In genomic region chr19:3987619-3988371, GRCh38 we compare ENCODE assay signal across 8 cellular contexts. TPM values are rescaled to one million over a fixed set of nuclear protein-coding genes. Genes with fewer than 3 reads are reported as not detected.
DNase-seq lines count a peak whose midpoint lies in the region; ATAC-seq and TF ChIP-seq lines count a peak whose summit lies in the region.

No MANE protein-coding gene starts in this region.

- peak overlapping the region; percentile 80 for H3K4me3 Mint-ChIP-seq in activated T-helper 1 cell treated with anti-CD3 and anti-CD28 coated beads, Interleukin-12 subunit alpha, Interleukin-12 subunit beta, Interleukin-2, Interleukin-4 antibody, amounts not matched to agents 30 ng/mL and 10 ng/mL and 1 ng/mL, durations not matched to agents 14 hours and 24 hours and 36 hours
- H3K4me3 Mint-ChIP-seq in natural killer cell: peak overlapping the region; percentile 77
- peak overlapping the region; percentile 69 to 93 for H3K4me3 Mint-ChIP-seq in stimulated activated naive B cell treated with anti-CD40 and anti-IgM and Interleukin-4, amounts not matched to agents 10 μg/mL and 1 μg/mL and 100 μg/mL, for 72 hours

- peaks cover 45% of the 10 kb centered on the region for H3K4me1 Mint-ChIP-seq in activated T-helper 1 cell treated with anti-CD3 and anti-CD28 coated beads, Interleukin-12 subunit alpha, Interleukin-12 subunit beta, Interleukin-2, Interleukin-4 antibody, amounts not matched to agents 30 ng/mL and 10 ng/mL and 1 ng/mL, durations not matched to agents 14 hours and 24 hours and 36 hours (ENCODE audit: low read depth)
- peaks cover 35 to 49% of the 10 kb centered on the region in 2 donors for H3K4me1 Mint-ChIP-seq in natural killer cell
- H3K4me1 Mint-ChIP-seq in stimulated activated naive B cell treated with anti-CD40 and anti-IgM and Interleukin-4, amounts not matched to agents 10 μg/mL and 1 μg/mL and 100 μg/mL, for 72 hours: peaks cover 29 to 52% of the 10 kb centered on the region in 2 donors

- peak overlapping the region; percentile 27 for H3K4me3 ChIP-seq in fibroblast of mammary gland (ENCODE audit: control insufficient read depth, low read depth, low read length)

- no peaks in the 10 kb centered on the region for H3K9me3 Mint-ChIP-seq in activated T-helper 1 cell treated with anti-CD3 and anti-CD28 coated beads, Interleukin-12 subunit alpha, Interleukin-12 subunit beta, Interleukin-2, Interleukin-4 antibody, amounts not matched to agents 30 ng/mL and 10 ng/mL and 1 ng/mL, durations not matched to agents 14 hours and 24 hours and 36 hours
- H3K9me3 Mint-ChIP-seq in natural killer cell: no peaks in the 10 kb centered on the region
- peaks cover 2 to 4% of the 10 kb centered on the region in 2 donors for H3K9me3 Mint-ChIP-seq in stimulated activated naive B cell treated with anti-CD40 and anti-IgM and Interleukin-4, amounts not matched to agents 10 μg/mL and 1 μg/mL and 100 μg/mL, for 72 hours

- DNase-seq in LoVo (ENCODE audit: low spot score): peak; percentile 92
- peak; percentile 78 for DNase-seq in RPMI7951 (ENCODE audit: low read depth)
- peak; percentile 84 for DNase-seq in activated T-helper 1 cell treated with anti-CD3 and anti-CD28 coated beads, Interleukin-12 subunit alpha, Interleukin-12 subunit beta, Interleukin-2, Interleukin-4 antibody, amounts not matched to agents 30 ng/mL and 10 ng/mL and 1 ng/mL, durations not matched to agents 14 hours and 24 hours and 36 hours (ENCODE audit: low spot score)
- DNase-seq in fibroblast of mammary gland (ENCODE audit: low read depth): peak; percentile 78
- peak; percentile 86 for DNase-seq in natural killer cell
- DNase-seq in stimulated activated naive B cell treated with anti-CD40 and anti-IgM and Interleukin-4, amounts not matched to agents 10 μg/mL and 1 μg/mL and 100 μg/mL, for 72 hours: peak; percentile 80
- no peak for DNase-seq in 8988T

- H3K27ac Mint-ChIP-seq in activated T-helper 1 cell treated with anti-CD3 and anti-CD28 coated beads, Interleukin-12 subunit alpha, Interleukin-12 subunit beta, Interleukin-2, Interleukin-4 antibody, amounts not matched to agents 30 ng/mL and 10 ng/mL and 1 ng/mL, durations not matched to agents 14 hours and 24 hours and 36 hours: peak overlapping the region; percentile 78
- peak overlapping the region; percentile 44 to 72 for H3K27ac Mint-ChIP-seq in natural killer cell
- H3K27ac Mint-ChIP-seq in stimulated activated naive B cell treated with anti-CD40 and anti-IgM and Interleukin-4, amounts not matched to agents 10 μg/mL and 1 μg/mL and 100 μg/mL, for 72 hours: peak overlapping the region; percentile 92

- peaks cover 2% of the 10 kb centered on the region for H3K27me3 Mint-ChIP-seq in activated T-helper 1 cell treated with anti-CD3 and anti-CD28 coated beads, Interleukin-12 subunit alpha, Interleukin-12 subunit beta, Interleukin-2, Interleukin-4 antibody, amounts not matched to agents 30 ng/mL and 10 ng/mL and 1 ng/mL, durations not matched to agents 14 hours and 24 hours and 36 hours (ENCODE audit: insufficient read depth)
- no peaks in the 10 kb centered on the region for H3K27me3 Mint-ChIP-seq in natural killer cell (ENCODE audit: low read depth in 2 of 2)
- no peaks in the 10 kb centered on the region for H3K27me3 Mint-ChIP-seq in stimulated activated naive B cell treated with anti-CD40 and anti-IgM and Interleukin-4, amounts not matched to agents 10 μg/mL and 1 μg/mL and 100 μg/mL, for 72 hours

- peak; percentile 82 for TF ChIP-seq CTCF in fibroblast of mammary gland (conservative IDR thresholded peaks at IDR 0.05; ENCODE audit: control insufficient read depth, insufficient read depth, low read depth, low read length)
- TF ChIP-seq CTCF in natural killer cell (IDR thresholded peaks at IDR 0.05): peak; percentile 80

- intact Hi-C loops in activated T-helper 1 cell treated with anti-CD3 and anti-CD28 coated beads, Interleukin-12 subunit alpha, Interleukin-12 subunit beta, Interleukin-2, Interleukin-4 antibody, amounts not matched to agents 30 ng/mL and 10 ng/mL and 1 ng/mL, durations not matched to agents 14 hours and 24 hours and 36 hours (cut with micrococcal nuclease): loop anchor here (2.0 kb wide), 3 partner anchors 137 to 483 kb away; partner anchors contain the start of genes HMG20B and MAP2K2
- intact Hi-C loops in natural killer cell (cut with micrococcal nuclease): loop anchor here (5.0 to 10.0 kb wide), 3 partner anchors 80 to 203 kb away; partner anchors contain the start of genes MATK and ZBTB7A

- H3K36me3 Mint-ChIP-seq in activated T-helper 1 cell treated with anti-CD3 and anti-CD28 coated beads, Interleukin-12 subunit alpha, Interleukin-12 subunit beta, Interleukin-2, Interleukin-4 antibody, amounts not matched to agents 30 ng/mL and 10 ng/mL and 1 ng/mL, durations not matched to agents 14 hours and 24 hours and 36 hours (ENCODE audit: low read depth): peaks cover 22% of the 10 kb centered on the region
- no peaks in the 10 kb centered on the region for H3K36me3 Mint-ChIP-seq in natural killer cell
- H3K36me3 Mint-ChIP-seq in stimulated activated naive B cell treated with anti-CD40 and anti-IgM and Interleukin-4, amounts not matched to agents 10 μg/mL and 1 μg/mL and 100 μg/mL, for 72 hours: peaks cover 25 to 29% of the 10 kb centered on the region in 2 donors

- ATAC-seq in GM18498 (IDR thresholded peaks at IDR 0.05; ENCODE audit: unreplicated experiment) (peak; percentile 36), natural killer cell (peak; percentile 55 to 81 (median 59))
- peak; percentile 22 to 44 for ATAC-seq in stimulated activated naive B cell treated with anti-CD40 and anti-IgM and Interleukin-4, amounts not matched to agents 10 μg/mL and 1 μg/mL and 100 μg/mL, for 72 hours (replicated peaks)

RNA-seq across cellular contexts. Expression of gene EEF2, which starts 2.5 kb away (rescaled TPM):
- total RNA-seq in RPMI7951 (2014; rRNA removed; shearing (Covaris generic)): 579 and 603 TPM in 2 replicates
- 2,359 TPM in 2 replicates for total RNA-seq in activated T-helper 1 cell treated with anti-CD3 and anti-CD28 coated beads, Interleukin-12 subunit alpha, Interleukin-12 subunit beta, Interleukin-2, Interleukin-4 antibody, amounts not matched to agents 30 ng/mL and 10 ng/mL and 1 ng/mL, durations not matched to agents 14 hours and 24 hours and 36 hours
- 1,000 to 10,000 TPM; 1,302 to 1,442 (median 1,437) TPM for total RNA-seq in natural killer cell

RNA-seq across cellular contexts. Expression of gene DAPK3, which starts 16.9 kb away (rescaled TPM):
- total RNA-seq in RPMI7951 (2014; rRNA removed; shearing (Covaris generic)): 54.1 and 74.7 TPM in 2 replicates
- total RNA-seq in activated T-helper 1 cell treated with anti-CD3 and anti-CD28 coated beads, Interleukin-12 subunit alpha, Interleukin-12 subunit beta, Interleukin-2, Interleukin-4 antibody, amounts not matched to agents 30 ng/mL and 10 ng/mL and 1 ng/mL, durations not matched to agents 14 hours and 24 hours and 36 hours: 47.2 and 47.3 TPM in 2 replicates
- 10 to 100 TPM; 54.3 to 66.4 (median 58.1) TPM for total RNA-seq in natural killer cell

RNA-seq across cellular contexts. Expression of gene PIAS4, which starts 19.7 kb away (rescaled TPM):
- 12.5 and 15.9 TPM in 2 replicates for total RNA-seq in RPMI7951 (2014; rRNA removed; shearing (Covaris generic))
- total RNA-seq in activated T-helper 1 cell treated with anti-CD3 and anti-CD28 coated beads, Interleukin-12 subunit alpha, Interleukin-12 subunit beta, Interleukin-2, Interleukin-4 antibody, amounts not matched to agents 30 ng/mL and 10 ng/mL and 1 ng/mL, durations not matched to agents 14 hours and 24 hours and 36 hours: 37.6 and 41.0 TPM in 2 replicates
- 10 to 100 TPM; 25.4 to 39.4 (median 26.8) TPM for total RNA-seq in natural killer cell

RNA-seq across cellular contexts. Expression of gene NMRK2, which starts 54.9 kb away (rescaled TPM):
- not detected in 2 replicates for total RNA-seq in RPMI7951 (2014; rRNA removed; shearing (Covaris generic))
- not detected in 2 replicates for total RNA-seq in activated T-helper 1 cell treated with anti-CD3 and anti-CD28 coated beads, Interleukin-12 subunit alpha, Interleukin-12 subunit beta, Interleukin-2, Interleukin-4 antibody, amounts not matched to agents 30 ng/mL and 10 ng/mL and 1 ng/mL, durations not matched to agents 14 hours and 24 hours and 36 hours
- not detected for total RNA-seq in natural killer cell
